Comparison of ENCODE assay signal across 20 cellular contexts in genomic region chr1:119752592-119752991, GRCh38. TPM values are rescaled to one million over a fixed set of nuclear protein-coding genes. Genes with fewer than 3 reads are reported as not detected.
DNase-seq lines count a peak whose midpoint lies in the region; ATAC-seq, FAIRE-seq and TF ChIP-seq lines count a peak whose summit lies in the region.
"Had no signal": no experiment of that assay in that cellular context is flagged by ENCODE, and none has a peak within 500 bp of the region (broad histone marks: within the 10 kb centered on the region; RNA-seq: fewer than 3 reads in every experiment).

No MANE protein-coding gene starts in this region.

- H3K27me3 Mint-ChIP-seq in activated CD4-positive, alpha-beta T cell treated with anti-CD3 and anti-CD28 coated beads, Interleukin-2, amount 10 ng/mL, durations not matched to agents 7 days and 5 days = peaks cover 51% of the 10 kb centered on the region
- peaks cover 66% of the 10 kb centered on the region for H3K27me3 Mint-ChIP-seq in activated CD8-positive, alpha-beta memory T cell treated with anti-CD3 and anti-CD28 coated beads, Interleukin-2, amount 10 ng/mL, durations not matched to agents 7 days and 5 days
- H3K27me3 Mint-ChIP-seq in T-helper 1 cell treated with Interleukin-12 subunit alpha and Interleukin-12 subunit beta and Interleukin-4 antibody, amounts not matched to agents 30 μg/mL and 1 μg/mL, for 36 hours (ENCODE audit: low read depth) = peaks cover 45% of the 10 kb centered on the region

- CTCF ChIA-PET in activated CD4-positive, alpha-beta T cell treated with anti-CD3 and anti-CD28 coated beads, Interleukin-2, amount 10 ng/mL, durations not matched to agents 7 days and 5 days (lab: Charles Lee) = no interaction called here
- CTCF ChIA-PET in activated CD8-positive, alpha-beta memory T cell treated with anti-CD3 and anti-CD28 coated beads, Interleukin-2, amount 10 ng/mL, durations not matched to agents 7 days and 5 days (lab: Charles Lee) = interaction anchor here (8.0 kb wide), 1 partner anchor 8 kb away, joined by 39 read pairs; no protein-coding TSS in a partner anchor

- no peaks in the 10 kb centered on the region for H3K36me3 Mint-ChIP-seq in activated CD4-positive, alpha-beta T cell treated with anti-CD3 and anti-CD28 coated beads, Interleukin-2, amount 10 ng/mL, durations not matched to agents 7 days and 5 days (ENCODE audit: low read depth)
- H3K36me3 Mint-ChIP-seq in activated CD8-positive, alpha-beta memory T cell treated with anti-CD3 and anti-CD28 coated beads, Interleukin-2, amount 10 ng/mL, durations not matched to agents 7 days and 5 days = no peaks in the 10 kb centered on the region
- no peaks in the 10 kb centered on the region for H3K36me3 Mint-ChIP-seq in T-helper 1 cell treated with Interleukin-12 subunit alpha and Interleukin-12 subunit beta and Interleukin-4 antibody, amounts not matched to agents 30 μg/mL and 1 μg/mL, for 36 hours (ENCODE audit: low read depth)
- H3K36me3 Mint-ChIP-seq: CD4-positive, CD25-positive, alpha-beta regulatory T cell; CD8-positive, alpha-beta T cell had no signal

- no peak overlapping the region for H3K4me3 Mint-ChIP-seq in activated CD4-positive, alpha-beta T cell treated with anti-CD3 and anti-CD28 coated beads, Interleukin-2, amount 10 ng/mL, durations not matched to agents 7 days and 5 days
- H3K4me3 Mint-ChIP-seq in activated CD8-positive, alpha-beta memory T cell treated with anti-CD3 and anti-CD28 coated beads, Interleukin-2, amount 10 ng/mL, durations not matched to agents 7 days and 5 days = no peak overlapping the region
- peak overlapping the region; percentile 60 for H3K4me3 Mint-ChIP-seq in T-helper 1 cell treated with Interleukin-12 subunit alpha and Interleukin-12 subunit beta and Interleukin-4 antibody, amounts not matched to agents 30 μg/mL and 1 μg/mL, for 36 hours
- H3K4me3 Mint-ChIP-seq: B cell; CD4-positive, CD25-positive, alpha-beta regulatory T cell; CD8-positive, alpha-beta T cell; H9 had no signal

- DNase-seq in activated CD4-positive, alpha-beta T cell treated with anti-CD3 and anti-CD28 coated beads, Interleukin-2, amount 10 ng/mL, durations not matched to agents 7 days and 5 days = peak; percentile 17
- no peak for DNase-seq in activated CD4-positive, alpha-beta T cell treated with anti-CD3 and anti-CD28 coated beads for 1 hour
- DNase-seq in activated CD8-positive, alpha-beta memory T cell treated with anti-CD3 and anti-CD28 coated beads, Interleukin-2, amount 10 ng/mL, durations not matched to agents 7 days and 5 days = peak; percentile 52
- no peak for DNase-seq in activated CD8-positive, alpha-beta memory T cell treated with anti-CD3 and anti-CD28 coated beads for 24 hours
- DNase-seq in urothelium cell line (ENCODE audit: low spot score) (no peak), GM20000 (ENCODE audit: low spot score) (no peak)
- DNase-seq: Caco-2; CD8-positive, alpha-beta T cell; DMS153; DND-41; GM23248; H9 had no signal

- no peaks in the 10 kb centered on the region for H3K9me3 Mint-ChIP-seq in activated CD4-positive, alpha-beta T cell treated with anti-CD3 and anti-CD28 coated beads, Interleukin-2, amount 10 ng/mL, durations not matched to agents 7 days and 5 days
- no peaks in the 10 kb centered on the region for H3K9me3 Mint-ChIP-seq in activated CD8-positive, alpha-beta memory T cell treated with anti-CD3 and anti-CD28 coated beads, Interleukin-2, amount 10 ng/mL, durations not matched to agents 7 days and 5 days (ENCODE audit: low read depth)
- no peaks in the 10 kb centered on the region for H3K9me3 Mint-ChIP-seq in T-helper 1 cell treated with Interleukin-12 subunit alpha and Interleukin-12 subunit beta and Interleukin-4 antibody, amounts not matched to agents 30 μg/mL and 1 μg/mL, for 36 hours
- H3K9me3 Mint-ChIP-seq: CD8-positive, alpha-beta T cell; H9 had no signal

- ATAC-seq in activated CD8-positive, alpha-beta memory T cell treated with anti-CD3 and anti-CD28 coated beads, Interleukin-2, amount 10 ng/mL, durations not matched to agents 7 days and 5 days = peak; percentile 47
- ATAC-seq: CD8-positive, alpha-beta T cell; HCT116 had no signal

- H3K27ac Mint-ChIP-seq in activated CD4-positive, alpha-beta T cell treated with anti-CD3 and anti-CD28 coated beads, Interleukin-2, amount 10 ng/mL, durations not matched to agents 7 days and 5 days = no peak overlapping the region
- no peak overlapping the region for H3K27ac Mint-ChIP-seq in activated CD8-positive, alpha-beta memory T cell treated with anti-CD3 and anti-CD28 coated beads, Interleukin-2, amount 10 ng/mL, durations not matched to agents 7 days and 5 days
- peak overlapping the region; percentile 41 for H3K27ac Mint-ChIP-seq in T-helper 1 cell treated with Interleukin-12 subunit alpha and Interleukin-12 subunit beta and Interleukin-4 antibody, amounts not matched to agents 30 μg/mL and 1 μg/mL, for 36 hours
- H3K27ac Mint-ChIP-seq: B cell; CD4-positive, CD25-positive, alpha-beta regulatory T cell; CD8-positive, alpha-beta T cell; H9 had no signal

- TF ChIP-seq CTCF in GM20000 (IDR thresholded peaks at IDR 0.05; ENCODE audit: extremely low read depth, missing control alignments) = no peak

- H3K4me1 Mint-ChIP-seq in activated CD4-positive, alpha-beta T cell treated with anti-CD3 and anti-CD28 coated beads, Interleukin-2, amount 10 ng/mL, durations not matched to agents 7 days and 5 days = peaks cover 17% of the 10 kb centered on the region
- peaks cover 14% of the 10 kb centered on the region for H3K4me1 Mint-ChIP-seq in activated CD8-positive, alpha-beta memory T cell treated with anti-CD3 and anti-CD28 coated beads, Interleukin-2, amount 10 ng/mL, durations not matched to agents 7 days and 5 days
- H3K4me1 Mint-ChIP-seq in T-helper 1 cell treated with Interleukin-12 subunit alpha and Interleukin-12 subunit beta and Interleukin-4 antibody, amounts not matched to agents 30 μg/mL and 1 μg/mL, for 36 hours (ENCODE audit: low read depth) = peaks cover 16% of the 10 kb centered on the region
- H3K4me1 Mint-ChIP-seq: B cell; CD4-positive, CD25-positive, alpha-beta regulatory T cell had no signal

- POLR2A ChIA-PET in activated CD4-positive, alpha-beta T cell treated with anti-CD3 and anti-CD28 coated beads, Interleukin-2, amount 10 ng/mL, durations not matched to agents 7 days and 5 days (lab: Charles Lee) = no interaction called here

- peak; percentile 35 for FAIRE-seq in urothelium cell line (lab: Jason Lieb, UNC)
- FAIRE-seq: A204.1, G401.6, GM12892 had no signal

RNA-seq across cellular contexts. Expression of gene HMGCS2, which starts 16.1 kb away (rescaled TPM):
- total RNA-seq in activated CD4-positive, alpha-beta T cell treated with anti-CD3 and anti-CD28 coated beads, Interleukin-2, amount 10 ng/mL, durations not matched to agents 7 days and 5 days = not detected
- total RNA-seq in activated CD8-positive, alpha-beta memory T cell treated with anti-CD3 and anti-CD28 coated beads, Interleukin-2, amount 10 ng/mL, durations not matched to agents 7 days and 5 days = not detected
- total RNA-seq: B cell; CD4-positive, CD25-positive, alpha-beta regulatory T cell; CD8-positive, alpha-beta T cell; GM23248; H9 had no signal

RNA-seq across cellular contexts. Expression of gene PHGDH, which starts 40.9 kb away (rescaled TPM):
- 100 to 1,000 TPM; 102 to 115 TPM for total RNA-seq in activated CD4-positive, alpha-beta T cell treated with anti-CD3 and anti-CD28 coated beads, Interleukin-2, amount 10 ng/mL, durations not matched to agents 7 days and 5 days
- 100 to 1,000 TPM; 165 to 209 TPM for total RNA-seq in activated CD8-positive, alpha-beta memory T cell treated with anti-CD3 and anti-CD28 coated beads, Interleukin-2, amount 10 ng/mL, durations not matched to agents 7 days and 5 days

RNA-seq across cellular contexts. Expression of gene REG4, which starts 58.7 kb away (rescaled TPM):
- total RNA-seq in activated CD4-positive, alpha-beta T cell treated with anti-CD3 and anti-CD28 coated beads, Interleukin-2, amount 10 ng/mL, durations not matched to agents 7 days and 5 days = under 1 TPM; 0.62 to 0.67 TPM
- total RNA-seq in activated CD8-positive, alpha-beta memory T cell treated with anti-CD3 and anti-CD28 coated beads, Interleukin-2, amount 10 ng/mL, durations not matched to agents 7 days and 5 days = 1 to 10 TPM; 1.8 to 7.5 TPM
- total RNA-seq: B cell; CD4-positive, CD25-positive, alpha-beta regulatory T cell; GM23248; H4; H9 had no signal

Comparison
In these comparisons a context has a peak if more than half of its experiments do, and no peak if none do; other contexts are left out.
1. DNase-seq: peak in activated CD4-positive, alpha-beta T cell treated with anti-CD3 and anti-CD28 coated beads, Interleukin-2, amount 10 ng/mL, durations not matched to agents 7 days and 5 days (single experiment) and activated CD8-positive, alpha-beta memory T cell treated with anti-CD3 and anti-CD28 coated beads, Interleukin-2, amount 10 ng/mL, durations not matched to agents 7 days and 5 days (single experiment); none in activated CD4-positive, alpha-beta T cell treated with anti-CD3 and anti-CD28 coated beads for 1 hour (single experiment), activated CD8-positive, alpha-beta memory T cell treated with anti-CD3 and anti-CD28 coated beads for 24 hours (single experiment), urothelium cell line (single experiment) and GM20000 (single experiment).